In genomic region chr3:50616003-50616769, GRCh38 we compare ENCODE assay signal across 8 cellular contexts. TPM values are rescaled to one million over a fixed set of nuclear protein-coding genes. Genes with fewer than 3 reads are reported as not detected.
DNase-seq lines count a peak whose midpoint lies in the region; ATAC-seq and TF ChIP-seq lines count a peak whose summit lies in the region.

No MANE protein-coding gene starts in this region.

- H2AFZ ChIP-seq in Loucy (ENCODE audit: low read length), result peak overlapping the region; percentile 83

- peak overlapping the region; percentile 64 for H3K27ac ChIP-seq in stomach smooth muscle (ENCODE audit: low read length)

- H4K20me1 ChIP-seq in Loucy (ENCODE audit: insufficient read depth, low read length, poor library complexity, severe bottlenecking), result no peaks in the 10 kb centered on the region

- H3F3A ChIP-seq in Loucy (ENCODE audit: low read depth), result peaks cover 6% of the 10 kb centered on the region; the same call in 1 of the 2 replicates

- H3K4me1 ChIP-seq in Loucy (ENCODE audit: insufficient read depth, low read length, poor library complexity, severe bottlenecking), result peaks cover 40% of the 10 kb centered on the region
- H3K4me1 ChIP-seq in stomach smooth muscle (ENCODE audit: control insufficient read depth, insufficient read depth, low read length), result peaks cover 50% of the 10 kb centered on the region

- H3K4me2 ChIP-seq in Loucy (ENCODE audit: low read depth, low read length, poor library complexity, severe bottlenecking), result peak overlapping the region; percentile 97

- BruUV-seq in Calu3 (replicated peaks; lab: Mats Ljungman, UMichigan), result no TSS peak

- peak; percentile 28 for ATAC-seq in GM21576 (IDR thresholded peaks at IDR 0.05; ENCODE audit: unreplicated experiment)

- DNase-seq in Calu3 (peak; percentile 85), SIG-M5 (lab: John Stamatoyannopoulos, UW) (peak; percentile 87), activated gamma-delta T cell (lab: John Stamatoyannopoulos, UW) (peak; percentile 31), fibroblast of villous mesenchyme (ENCODE audit: low read depth) (peak; percentile 81), nephron progenitor cell (peak; percentile 86)

- peaks cover 13% of the 10 kb centered on the region for H3K27me3 Mint-ChIP-seq in Calu3 (ENCODE audit: unreplicated experiment)
- H3K27me3 Mint-ChIP-seq in nephron progenitor cell (ENCODE audit: low read depth, poor library complexity), result peaks cover 27% of the 10 kb centered on the region

- H3K79me2 ChIP-seq in Loucy (ENCODE audit: insufficient read depth, low read length), result peaks cover 39% of the 10 kb centered on the region

- H3K9me3 Mint-ChIP-seq in Calu3 (ENCODE audit: low read depth, unreplicated experiment), result no peaks in the 10 kb centered on the region
- H3K9me3 Mint-ChIP-seq in nephron progenitor cell, result no peaks in the 10 kb centered on the region

- H3K36me3 ChIP-seq in Loucy (ENCODE audit: insufficient read depth, low read length) (no peaks in the 10 kb centered on the region), stomach smooth muscle (ENCODE audit: control insufficient read depth in 2 of 2, insufficient read depth in 2 of 2, low read length in 2 of 2) (no peaks in the 10 kb centered on the region)

- intact Hi-C loops in Calu3 (cut with micrococcal nuclease; ENCODE audit: unreplicated experiment), result loop anchor here (1.0 to 5.0 kb wide), 5 partner anchors 36 to 771 kb away; partner anchors contain the start of gene MANF

- CTCF ChIA-PET in Calu3 (lab: Charles Lee), result interaction anchor here (0.6 to 2.0 kb wide), 12 partner anchors 11 to 883 kb away, joined by 3 to 56 read pairs (median 6); partner anchors contain the start of genes DCAF1 and HEMK1

- H3K27me3 ChIP-seq in Loucy (ENCODE audit: insufficient read depth, low read length, poor library complexity, severe bottlenecking) (peaks cover 7% of the 10 kb centered on the region), stomach smooth muscle (ENCODE audit: control insufficient read depth in 1 of 2, insufficient read depth in 2 of 2, low read length in 2 of 2) (no peaks in the 10 kb centered on the region)

- peaks cover 39% of the 10 kb centered on the region for H3K36me3 Mint-ChIP-seq in Calu3 (ENCODE audit: insufficient read depth, unreplicated experiment)
- H3K36me3 Mint-ChIP-seq in nephron progenitor cell (ENCODE audit: low read depth), result no peaks in the 10 kb centered on the region

- no peaks in the 10 kb centered on the region for H3K9me3 ChIP-seq in Loucy (ENCODE audit: insufficient read depth, low read depth, low read length)
- H3K9me3 ChIP-seq in stomach smooth muscle (ENCODE audit: control insufficient read depth in 2 of 2, low read length in 2 of 2), result no peaks in the 10 kb centered on the region

- H3K27ac Mint-ChIP-seq in Calu3 (ENCODE audit: unreplicated experiment) (peak overlapping the region; percentile 37), nephron progenitor cell (peak overlapping the region; percentile 88)

- no peaks in the 10 kb centered on the region for H3K9me2 ChIP-seq in Loucy (replicated peaks; ENCODE audit: low read depth, low read length)

- peak overlapping the region; percentile 51 for H3K9ac ChIP-seq in Loucy (ENCODE audit: low read depth, low read length, poor library complexity, severe bottlenecking)
- H3K9ac ChIP-seq in stomach smooth muscle (ENCODE audit: low read length in 2 of 2), result peak overlapping the region; percentile 62 to 64

- H3K4me1 Mint-ChIP-seq in Calu3 (ENCODE audit: low read depth, unreplicated experiment), result peaks cover 37% of the 10 kb centered on the region
- H3K4me1 Mint-ChIP-seq in nephron progenitor cell, result peaks cover 41% of the 10 kb centered on the region

- H3K4me3 ChIP-seq in Loucy (ENCODE audit: low read length, poor library complexity, severe bottlenecking) (peak overlapping the region; percentile 74), fibroblast of villous mesenchyme (ENCODE audit: low read depth, low read length) (peak overlapping the region; percentile 83), stomach smooth muscle (ENCODE audit: low read length in 2 of 2) (peak overlapping the region; percentile 89 to 92)

- H3K4me3 Mint-ChIP-seq in Calu3 (ENCODE audit: low read depth, unreplicated experiment), result peak overlapping the region; percentile 95
- peak overlapping the region; percentile 81 for H3K4me3 Mint-ChIP-seq in nephron progenitor cell

- TF ChIP-seq CTCF in Calu3 (IDR thresholded peaks at IDR 0.05; ENCODE audit: unreplicated experiment) (peak; percentile 89), Loucy (conservative IDR thresholded peaks at IDR 0.05; ENCODE audit: low read length) (peak; percentile 99), fibroblast of villous mesenchyme (IDR thresholded peaks at IDR 0.05; ENCODE audit: insufficient read depth, low read depth, low read length) (peak; percentile 100), nephron progenitor cell (IDR thresholded peaks at IDR 0.05) (peak; percentile 99)

RNA-seq across cellular contexts. Expression of gene MAPKAPK3, which starts 0.8 kb away (rescaled TPM):
- 40.6 and 44.6 TPM in 2 replicates for total RNA-seq in Calu3 (2022)
- 19.0 and 26.7 TPM in 2 replicates for total RNA-seq in fibroblast of villous mesenchyme

RNA-seq across cellular contexts. Expression of gene CISH, which starts 4.6 kb away (rescaled TPM):
- total RNA-seq in Calu3 (2022) (1.4 and 1.6 TPM in 2 replicates), fibroblast of villous mesenchyme (0.86 and 0.97 TPM in 2 replicates)

RNA-seq across cellular contexts. Expression of gene HEMK1, which starts 46.9 kb away (rescaled TPM):
- total RNA-seq in Calu3 (2022), result 17.6 and 20.0 TPM in 2 replicates
- 8.6 and 10.0 TPM in 2 replicates for total RNA-seq in fibroblast of villous mesenchyme

RNA-seq across cellular contexts. Expression of gene C3orf18, which starts 48.6 kb away (rescaled TPM):
- 2.7 and 3.1 TPM in 2 replicates for total RNA-seq in Calu3 (2022)
- total RNA-seq in fibroblast of villous mesenchyme, result 9.1 and 13.5 TPM in 2 replicates

RNA-seq across cellular contexts. Expression of gene DOCK3, which starts 58.5 kb away (rescaled TPM):
- total RNA-seq in Calu3 (2022) (0.19 and 0.34 TPM in 2 replicates), fibroblast of villous mesenchyme (under 0.01 TPM in 2 replicates)

Comparison
In these comparisons a context has a peak if more than half of its experiments do, and no peak if none do; other contexts are left out.
1. Peak in every context shown above with its lines: DNase-seq, ATAC-seq, H3K4me3 ChIP-seq and H3K27ac ChIP-seq.
2. DNase-seq: peak in every context shown above with its lines; median percentile 87 in SIG-M5; 86 in nephron progenitor cell; 85 in Calu3; 81 in fibroblast of villous mesenchyme; 31 in activated gamma-delta T cell.